10 cellular contexts compared by ENCODE assay signal in genomic region chr4:17812125-17812524, GRCh38. TPM values are rescaled to one million over a fixed set of nuclear protein-coding genes. Genes with fewer than 3 reads are reported as not detected.
A peak's percentile ranks its signal among the peaks of the same experiment; 100 is the strongest.
DNase-seq lines count a peak whose midpoint lies in the region; ATAC-seq and TF ChIP-seq lines count a peak whose summit lies in the region.
"Had no signal": no experiment of that assay in that cellular context is flagged by ENCODE, and none has a peak within 500 bp of the region (broad histone marks: within the 10 kb centered on the region; RNA-seq: fewer than 3 reads in every experiment).

No MANE protein-coding gene starts in this region.

- no peak overlapping the region for H3K27ac ChIP-seq in HCT116 (ENCODE audit: low read depth, low read length)
- H3K27ac ChIP-seq: right atrium auricular region had no signal

- peak overlapping the region; percentile 55 for H3K4me3 Mint-ChIP-seq in activated B cell treated with CpG ODN at 0.5 μM for 24 hours

- H2AFZ ChIP-seq in HCT116 (ENCODE audit: low read depth, low read length, poor library complexity, severe bottlenecking) = no peak overlapping the region

- H3K9ac ChIP-seq in HCT116 (ENCODE audit: low read length) = peak overlapping the region; percentile 98

- peaks cover 46% of the 10 kb centered on the region for H3K4me1 Mint-ChIP-seq in activated B cell treated with CpG ODN at 0.5 μM for 24 hours

- RAD21 ChIA-PET in HCT116 (lab: Charles Lee; ENCODE audit: low non-redundant PET in 1 of 2, low total read pairs in 2 of 2, uncharacterized antibody in 2 of 2, unreplicated experiment in 2 of 2) = no interaction called here

- TF ChIP-seq POLR2A in HCT116 (IDR thresholded peaks at IDR 0.05; ENCODE audit: borderline replicate concordance, extremely low read depth, insufficient read depth, insufficient read length) = no peak

- H3K36me3 Mint-ChIP-seq in activated B cell treated with CpG ODN at 0.5 μM for 24 hours (ENCODE audit: low read depth) = peaks cover 20% of the 10 kb centered on the region

- H3K27me3 ChIP-seq in BE2C (no peaks in the 10 kb centered on the region), HCT116 (ENCODE audit: insufficient read depth, low read length) (no peaks in the 10 kb centered on the region)
- H3K27me3 ChIP-seq: right atrium auricular region had no signal

- no peaks in the 10 kb centered on the region for H3K27me3 Mint-ChIP-seq in activated B cell treated with CpG ODN at 0.5 μM for 24 hours

- H4K20me1 ChIP-seq in HCT116 (ENCODE audit: insufficient read depth) = peaks cover 13% of the 10 kb centered on the region; the same call in 1 of the 2 replicates

- TF ChIP-seq RAD21 in HCT116 (IDR thresholded peaks at IDR 0.05; ENCODE audit: low read depth) = no peak

- H3K9me3 ChIP-seq in BE2C = no peaks in the 10 kb centered on the region
- no peaks in the 10 kb centered on the region for H3K9me3 ChIP-seq in HCT116 (ENCODE audit: control insufficient read depth in 1 of 2, insufficient read depth in 1 of 2, low read depth in 1 of 2, low read length in 2 of 2)
- H3K9me3 ChIP-seq in mucosa of descending colon = no peaks in the 10 kb centered on the region
- H3K9me3 ChIP-seq: right atrium auricular region had no signal

- no TSS peak for BruUV-seq in HCT116 (replicated peaks; lab: Mats Ljungman, UMichigan)

- TF ChIP-seq CTCF in BE2C (IDR thresholded peaks at IDR 0.05; ENCODE audit: low read depth, low read length) (no peak), HCT116 (IDR thresholded peaks at IDR 0.05 in 2 of 3, conservative IDR thresholded peaks at IDR 0.05 in 1 of 3; ENCODE audit: borderline replicate concordance in 1 of 3, insufficient read depth in 1 of 3, low read depth in 2 of 3, low read length in 2 of 3) (no peak), activated B cell treated with CpG ODN at 0.5 μM for 24 hours (IDR thresholded peaks at IDR 0.05) (no peak), mucosa of descending colon (IDR thresholded peaks at IDR 0.05) (no peak)

- DNase-seq in BE2C (no peak), HCT116 (ENCODE audit: low read depth, low spot score) (no peak), activated B cell treated with CpG ODN at 0.5 μM for 24 hours (no peak), middle frontal gyrus (ENCODE audit: extremely low spot score, low spot score) (no peak), mucosa of descending colon (no peak)

- no peak for ATAC-seq in HCT116
- ATAC-seq in activated B cell treated with CpG ODN at 0.5 μM for 24 hours (ENCODE audit: low read depth) = no peak
- ATAC-seq in GM21423 (IDR thresholded peaks at IDR 0.05; ENCODE audit: unreplicated experiment) = no peak
- no peak for ATAC-seq in mucosa of descending colon
- ATAC-seq in HG02642 (IDR thresholded peaks at IDR 0.05; ENCODE audit: poor library complexity, unreplicated experiment) = no peak

- no peaks in the 10 kb centered on the region for H3K9me2 ChIP-seq in HCT116 (ENCODE audit: insufficient read depth)

- peaks cover 98% of the 10 kb centered on the region for H3K79me2 ChIP-seq in HCT116 (ENCODE audit: insufficient read depth, low read length)

- H3K4me2 ChIP-seq in HCT116 (ENCODE audit: low read length) = peak overlapping the region; percentile 85

- peaks cover 37% of the 10 kb centered on the region for H3K36me3 ChIP-seq in BE2C
- H3K36me3 ChIP-seq in HCT116 (ENCODE audit: control insufficient read depth in 1 of 2, insufficient read depth in 2 of 2, low read length in 2 of 2) = peaks cover 18 to 27% of the 10 kb centered on the region in 2 experiments
- no peaks in the 10 kb centered on the region for H3K36me3 ChIP-seq in mucosa of descending colon (ENCODE audit: low read depth)
- H3K36me3 ChIP-seq: right atrium auricular region had no signal

- intact Hi-C loops in HCT116 (cut with micrococcal nuclease) = no loop called here
- intact Hi-C loops in activated B cell treated with CpG ODN at 0.5 μM for 24 hours (cut with micrococcal nuclease) = loop anchor here (5.0 kb wide), 1 partner anchor 1585 kb away; the partner anchor contains the start of gene TAPT1
- intact Hi-C loops in mucosa of descending colon (cut with DNase I, micrococcal nuclease) = no loop called here

- H3K27ac Mint-ChIP-seq in activated B cell treated with CpG ODN at 0.5 μM for 24 hours = peak overlapping the region; percentile 18

- H3K9me3 Mint-ChIP-seq in activated B cell treated with CpG ODN at 0.5 μM for 24 hours = no peaks in the 10 kb centered on the region

- H3K4me1 ChIP-seq in BE2C (peaks cover 6% of the 10 kb centered on the region; the same call in 1 of the 2 replicates), HCT116 (ENCODE audit: control insufficient read depth in 1 of 2, insufficient read depth in 2 of 2, low read length in 2 of 2) (peaks cover 5 to 20% of the 10 kb centered on the region in 2 experiments; a peak in 2 of 4 replicates), mucosa of descending colon (ENCODE audit: low read depth) (peaks cover 27% of the 10 kb centered on the region)

- CTCF ChIA-PET in HCT116 (lab: Charles Lee) = no interaction called here
- CTCF ChIA-PET in activated B cell treated with CpG ODN at 0.5 μM for 24 hours (lab: Charles Lee) = no interaction called here

- POLR2A ChIA-PET in HCT116 (lab: Charles Lee) = no interaction called here
- POLR2A ChIA-PET in activated B cell treated with CpG ODN at 0.5 μM for 24 hours (lab: Charles Lee) = interaction anchor here (0.5 kb wide), 1 partner anchor 9 kb away, joined by 4 read pairs; no protein-coding TSS in a partner anchor

- peak overlapping the region; percentile 87 for H3K4me3 ChIP-seq in BE2C (ENCODE audit: low read depth, low read length)
- H3K4me3 ChIP-seq in HCT116 (replicated peaks in 1 of 2; ENCODE audit: low read depth in 1 of 2, low read length in 2 of 2) = peak overlapping the region; percentile 80 to 93
- peak overlapping the region; percentile 95 for H3K4me3 ChIP-seq in iPS-11a (ENCODE audit: low read depth, low read length)
- H3K4me3 ChIP-seq in mucosa of descending colon = no peak overlapping the region

TF ChIP-seq in HCT116, 20 proteins besides CTCF, POLR2A, EP300 and RAD21:
- TF ChIP-seq ELF1 (IDR thresholded peaks at IDR 0.05; ENCODE audit: borderline replicate concordance, low read depth) (no peak), ZNF274 (IDR thresholded peaks at IDR 0.05; ENCODE audit: low read depth, low read length) (no peak), SP1 (IDR thresholded peaks at IDR 0.05; ENCODE audit: low read depth) (no peak), SRF (IDR thresholded peaks at IDR 0.05; ENCODE audit: low read depth) (no peak)

RNA-seq across cellular contexts. Expression of gene NCAPG, which starts 1.3 kb away (rescaled TPM):
- polyA plus RNA-seq in BE2C (2012; ENCODE audit: insufficient read depth, insufficient read length, low read depth) = 2.8 TPM
- total RNA-seq in HCT116 (2021; ENCODE audit: unreplicated experiment) (79.4 TPM), activated B cell treated with CpG ODN at 0.5 μM for 24 hours (1.1 and 1.5 TPM in 2 replicates), mucosa of descending colon (1 to 10 TPM; 3.0 to 9.7 (median 3.4) TPM)
- 30.2 and 42.4 TPM in 2 replicates for polyA plus RNA-seq in HCT116 (2012)

RNA-seq across cellular contexts. Expression of gene DCAF16, which starts 1.6 kb away (rescaled TPM):
- 22.9 TPM for polyA plus RNA-seq in BE2C (2012; ENCODE audit: insufficient read depth, insufficient read length, low read depth)
- total RNA-seq in HCT116 (2021; ENCODE audit: unreplicated experiment) (65.7 TPM), activated B cell treated with CpG ODN at 0.5 μM for 24 hours (42.9 and 57.2 TPM in 2 replicates), mucosa of descending colon (10 to 100 TPM; 32.1 to 38.6 (median 33.3) TPM)
- 28.4 and 32.5 TPM in 2 replicates for polyA plus RNA-seq in HCT116 (2012)

RNA-seq across cellular contexts. Expression of gene FAM184B, which starts 30.7 kb away (rescaled TPM):
- polyA plus RNA-seq in BE2C (2012; ENCODE audit: insufficient read depth, insufficient read length, low read depth) = 0.45 TPM
- total RNA-seq in HCT116 (2021; ENCODE audit: unreplicated experiment) (0.07 TPM), activated B cell treated with CpG ODN at 0.5 μM for 24 hours (0.02 and 0.05 TPM in 2 replicates), mucosa of descending colon (under 1 TPM; 0.13 to 0.61 (median 0.41) TPM)
- polyA plus RNA-seq in HCT116 (2012) = 0.03 TPM in 1 of 2 replicates, not detected in the other
- total RNA-seq: right atrium auricular region, ureter had no signal
